ENCODE assay signal across 11 cellular contexts in genomic region chr5:52997424-52997823, GRCh38. TPM values are rescaled to one million over a fixed set of nuclear protein-coding genes. Genes with fewer than 3 reads are reported as not detected.
DNase-seq lines count a peak whose midpoint lies in the region; ATAC-seq, FAIRE-seq and TF ChIP-seq lines count a peak whose summit lies in the region.
"Had no signal": no experiment of that assay in that cellular context is flagged by ENCODE, and none has a peak within 500 bp of the region (broad histone marks: within the 10 kb centered on the region; RNA-seq: fewer than 3 reads in every experiment).

No MANE protein-coding gene starts in this region.

- no peaks in the 10 kb centered on the region for H3K9me3 ChIP-seq in pancreas
- no peaks in the 10 kb centered on the region for H3K9me3 ChIP-seq in CD4-positive, alpha-beta T cell (ENCODE audit: control insufficient read depth, low read length)
- H3K9me3 ChIP-seq: tibial artery had no signal

- no peak for FAIRE-seq in pancreas (lab: Jason Lieb, UNC)

- H3K27me3 ChIP-seq in pancreas: no peaks in the 10 kb centered on the region
- H3K27me3 ChIP-seq in CD4-positive, alpha-beta T cell (ENCODE audit: control insufficient read depth, insufficient read depth, low read length): no peaks in the 10 kb centered on the region
- H3K27me3 ChIP-seq: tibial artery had no signal

- peak overlapping the region in 2 of 4 donors; percentile 31 to 43 for H3K27ac ChIP-seq in pancreas
- H3K27ac ChIP-seq in CD4-positive, alpha-beta T cell (ENCODE audit: low read depth, low read length): no peak overlapping the region
- H3K27ac ChIP-seq: tibial artery had no signal

- H3K4me1 Mint-ChIP-seq in CD4-positive, alpha-beta T cell (ENCODE audit: low read depth): no peaks in the 10 kb centered on the region

- H3K27ac Mint-ChIP-seq in CD4-positive, alpha-beta T cell: no peak overlapping the region

- no peak overlapping the region for H3K4me3 ChIP-seq in pancreas
- H3K4me3 ChIP-seq: tibial artery had no signal

- peaks cover 14% of the 10 kb centered on the region for H3K27me3 Mint-ChIP-seq in CD4-positive, alpha-beta T cell

- H3K36me3 ChIP-seq in pancreas: no peaks in the 10 kb centered on the region
- H3K36me3 ChIP-seq: tibial artery had no signal

- H3K36me3 Mint-ChIP-seq in CD4-positive, alpha-beta T cell (ENCODE audit: low read depth): no peaks in the 10 kb centered on the region

- POLR2A ChIA-PET in CD4-positive, alpha-beta T cell (lab: Charles Lee): interaction anchor here (1.4 kb wide), 1 partner anchor 31 kb away, joined by 3 read pairs; no protein-coding TSS in a partner anchor

- 27 to 32% methylated on average over 6 of the region's 6 CpGs for WGBS in pancreas, 2 donors

- TF ChIP-seq CTCF in pancreas (IDR thresholded peaks at IDR 0.05): no peak
- no peak for TF ChIP-seq CTCF in CD4-positive, alpha-beta T cell (IDR thresholded peaks at IDR 0.05)

- peaks cover 0 to 5% (median 0%) of the 10 kb centered on the region in 3 donors for H3K4me1 ChIP-seq in pancreas
- H3K4me1 ChIP-seq: tibial artery had no signal

- in situ Hi-C loops in SK-MEL-5 (cut with HindIII; ENCODE audit: low pct_unique_long_range_greater_than_20kb, low sequenced_read_pairs): no loop called here

- intact Hi-C loops in pancreas (cut with DNase I): no loop called here
- intact Hi-C loops in CD4-positive, alpha-beta T cell (cut with DNase I, micrococcal nuclease): no loop called here

- no peaks in the 10 kb centered on the region for H3K9me3 Mint-ChIP-seq in CD4-positive, alpha-beta T cell

- ATAC-seq in pancreas (peak in 3 of 4 donors; percentile 61 to 66 (median 61)), GM18520 (IDR thresholded peaks at IDR 0.05; ENCODE audit: unreplicated experiment) (no peak), GM18519 (IDR thresholded peaks at IDR 0.05; ENCODE audit: low FRiP score, unreplicated experiment) (no peak)
- no peak for ATAC-seq in CD4-positive, alpha-beta T cell (ENCODE audit: poor library complexity)

- CTCF ChIA-PET in CD4-positive, alpha-beta T cell (lab: Charles Lee): no interaction called here

- no peak overlapping the region for H3K4me3 Mint-ChIP-seq in CD4-positive, alpha-beta T cell

- DNase-seq in DMS53 treated with DMSO at 0.1 percent for 48 hours (lab: John Stamatoyannopoulos, UW; ENCODE audit: unreplicated experiment) (peak; percentile 55), SK-MEL-5 (ENCODE audit: low read depth, low spot score) (peak; percentile 79), globus pallidus (ENCODE audit: low spot score) (peak; percentile 98), pancreas (no peak)
- no peak for DNase-seq in activated naive CD4-positive, alpha-beta T cell treated with Interleukin-2 at 50 U/mL for 16 hours
- no peak for DNase-seq in CD4-positive, alpha-beta T cell
- DNase-seq: GDM1, NCI-H187, tibial artery had no signal

RNA-seq across cellular contexts. Expression of gene ITGA2, which starts 8.3 kb away (rescaled TPM):
- total RNA-seq in SK-MEL-5 (2014; rRNA removed; shearing (Covaris generic)): 7.0 and 8.4 TPM in 2 replicates
- polyA plus RNA-seq in SK-MEL-5 (2015; cell fraction: cytosol; rRNA removed): 5.5 and 9.5 TPM in 2 replicates
- 2.7 and 3.1 TPM in 2 replicates for polyA plus RNA-seq in SK-MEL-5 (2015; cell fraction: nucleus; rRNA removed)
- total RNA-seq in pancreas: 10 to 100 TPM in 1 of 6 donors, 1 to 10 TPM in 5; 1.3 to 12.6 (median 1.8) TPM
- under 1 TPM; 0.30 to 0.61 TPM for polyA plus RNA-seq in pancreas
- total RNA-seq in CD4-positive, alpha-beta T cell: under 1 TPM; 0.03 to 0.11 TPM

Comparison
In these comparisons a context has a peak if more than half of its experiments do, and no peak if none do; other contexts are left out.
1. DNase-seq: peak in DMS53 treated with DMSO at 0.1 percent for 48 hours (single experiment), SK-MEL-5 (single experiment) and globus pallidus (single experiment); none in pancreas (0 of 6), activated naive CD4-positive, alpha-beta T cell treated with Interleukin-2 at 50 U/mL for 16 hours (single experiment) and CD4-positive, alpha-beta T cell (0 of 10).
2. ATAC-seq: peak in pancreas (3 of 4); none in CD4-positive, alpha-beta T cell (single experiment), GM18520 (single experiment) and GM18519 (single experiment).